ENCODE assay signal across 24 cellular contexts in genomic region chr10:44047361-44047760, GRCh38.
"Had no signal": no experiment of that assay in that cellular context is flagged by ENCODE, and none has a peak within 500 bp of the region (broad histone marks: within the 10 kb centered on the region; RNA-seq: fewer than 3 reads in every experiment).

No MANE protein-coding gene starts in this region.

- H3K36me3 ChIP-seq: tibial artery had no signal

- H3K27ac ChIP-seq: hepatocyte, tibial artery had no signal

- H3K4me2 ChIP-seq: hepatocyte had no signal

- H3K79me2 ChIP-seq: hepatocyte had no signal

- H3K36me3 Mint-ChIP-seq: activated naive CD8-positive, alpha-beta T cell; immature natural killer cell; memory B cell; natural killer cell treated with Interleukin-12 subunit alpha and Interleukin-12 subunit beta and Interleukin-15 and Interleukin-18, amount 100 ng/mL, for 72 hours; stimulated activated effector memory CD8-positive, alpha-beta T cell treated with anti-CD3 and anti-CD28 coated beads, Interleukin-12 subunit alpha, Interleukin-12 subunit beta, amount 100 ng/mL, for 72 hours; WTC11 had no signal

- H3K9me3 Mint-ChIP-seq: activated T-cell treated with anti-CD3 and anti-CD28 coated beads, Interleukin-2, amount 50 U/mL, for 4 hours; activated T-helper 2 cell treated with anti-CD3 and anti-CD28 coated beads, Interferon-gamma antibody, Interleukin-2, Interleukin-4, amounts not matched to agents 10 μg/mL and 5 μg/mL and 100 μg/mL, durations not matched to agents 14 hours and 24 hours and 36 hours; immature natural killer cell; natural killer cell treated with Interleukin-12 subunit alpha and Interleukin-12 subunit beta and Interleukin-15 and Interleukin-18, amount 100 ng/mL, for 72 hours; stimulated activated effector memory CD8-positive, alpha-beta T cell treated with anti-CD3 and anti-CD28 coated beads, Interleukin-12 subunit alpha, Interleukin-12 subunit beta, amount 100 ng/mL, for 72 hours; stimulated activated naive CD8-positive, alpha-beta T cell treated with anti-CD3 and anti-CD28 coated beads, Interleukin-15, amount 100 ng/mL, for 72 hours; WTC11 had no signal

- H3K4me3 ChIP-seq: hepatocyte, tibial artery had no signal

- H3K4me3 Mint-ChIP-seq: activated naive CD8-positive, alpha-beta T cell; activated T-cell treated with anti-CD3 and anti-CD28 coated beads, Interleukin-2, amount 50 U/mL, for 4 hours; immature natural killer cell; memory B cell; natural killer cell treated with Interleukin-12 subunit alpha and Interleukin-12 subunit beta and Interleukin-15 and Interleukin-18, amount 100 ng/mL, for 72 hours; stimulated activated effector memory CD8-positive, alpha-beta T cell treated with anti-CD3 and anti-CD28 coated beads, Interleukin-12 subunit alpha, Interleukin-12 subunit beta, amount 100 ng/mL, for 72 hours; stimulated activated naive CD8-positive, alpha-beta T cell treated with anti-CD3 and anti-CD28 coated beads, Interleukin-15, amount 100 ng/mL, for 72 hours; WTC11 had no signal

- H3K27ac Mint-ChIP-seq: activated naive CD8-positive, alpha-beta T cell; activated T-helper 2 cell treated with anti-CD3 and anti-CD28 coated beads, Interferon-gamma antibody, Interleukin-2, Interleukin-4, amounts not matched to agents 10 μg/mL and 5 μg/mL and 100 μg/mL, durations not matched to agents 14 hours and 24 hours and 36 hours; immature natural killer cell; memory B cell; natural killer cell treated with Interleukin-12 subunit alpha and Interleukin-12 subunit beta and Interleukin-15 and Interleukin-18, amount 100 ng/mL, for 72 hours; stimulated activated effector memory CD8-positive, alpha-beta T cell treated with anti-CD3 and anti-CD28 coated beads, Interleukin-12 subunit alpha, Interleukin-12 subunit beta, amount 100 ng/mL, for 72 hours; stimulated activated naive CD8-positive, alpha-beta T cell treated with anti-CD3 and anti-CD28 coated beads, Interleukin-15, amount 100 ng/mL, for 72 hours; WTC11 had no signal

- H3K9me3 ChIP-seq: tibial artery had no signal

- DNase-seq: activated CD8-positive, alpha-beta memory T cell treated with anti-CD3 and anti-CD28 coated beads for 24 hours; activated CD8-positive, alpha-beta memory T cell treated with anti-CD3 and anti-CD28 coated beads, Interleukin-2, amount 50 U/mL, for 4 hours; activated naive CD4-positive, alpha-beta T cell; activated T-cell treated with anti-CD3 and anti-CD28 coated beads, Interleukin-2, amount 50 U/mL, for 4 hours; cortex of kidney; effector CD4-positive, alpha-beta T cell; glutamatergic neuron; immature natural killer cell; left ventricle myocardium superior; stimulated activated CD4-positive, alpha-beta T cell treated with anti-CD3 and anti-CD28 coated beads, Interleukin-2, amount 100 ng/mL, for 24 hours; stimulated activated naive CD8-positive, alpha-beta T cell treated with anti-CD3 and anti-CD28 coated beads, Interleukin-15, amount 100 ng/mL, for 72 hours; T-helper 9 cell; tibial artery had no signal

- ATAC-seq: activated T-cell treated with anti-CD3 and anti-CD28 coated beads, Interleukin-2, amount 50 U/mL, for 4 hours; left ventricle myocardium superior; natural killer cell treated with Interleukin-12 subunit alpha and Interleukin-12 subunit beta and Interleukin-15 and Interleukin-18, amount 100 ng/mL, for 72 hours; stimulated activated effector memory CD8-positive, alpha-beta T cell treated with anti-CD3 and anti-CD28 coated beads, Interleukin-12 subunit alpha, Interleukin-12 subunit beta, amount 100 ng/mL, for 72 hours; stimulated activated naive CD8-positive, alpha-beta T cell treated with anti-CD3 and anti-CD28 coated beads, Interleukin-15, amount 100 ng/mL, for 72 hours; WTC11 had no signal

- H3K4me1 Mint-ChIP-seq: immature natural killer cell; memory B cell; stimulated activated effector memory CD8-positive, alpha-beta T cell treated with anti-CD3 and anti-CD28 coated beads, Interleukin-12 subunit alpha, Interleukin-12 subunit beta, amount 100 ng/mL, for 72 hours had no signal

- FAIRE-seq: bronchial epithelial cell, endometrium, frontal cortex, small intestine had no signal

- H2AFZ ChIP-seq: hepatocyte had no signal

- H3K27me3 ChIP-seq: hepatocyte, tibial artery had no signal
